19 cellular contexts compared by ENCODE assay signal in the genomic region with DNA sequence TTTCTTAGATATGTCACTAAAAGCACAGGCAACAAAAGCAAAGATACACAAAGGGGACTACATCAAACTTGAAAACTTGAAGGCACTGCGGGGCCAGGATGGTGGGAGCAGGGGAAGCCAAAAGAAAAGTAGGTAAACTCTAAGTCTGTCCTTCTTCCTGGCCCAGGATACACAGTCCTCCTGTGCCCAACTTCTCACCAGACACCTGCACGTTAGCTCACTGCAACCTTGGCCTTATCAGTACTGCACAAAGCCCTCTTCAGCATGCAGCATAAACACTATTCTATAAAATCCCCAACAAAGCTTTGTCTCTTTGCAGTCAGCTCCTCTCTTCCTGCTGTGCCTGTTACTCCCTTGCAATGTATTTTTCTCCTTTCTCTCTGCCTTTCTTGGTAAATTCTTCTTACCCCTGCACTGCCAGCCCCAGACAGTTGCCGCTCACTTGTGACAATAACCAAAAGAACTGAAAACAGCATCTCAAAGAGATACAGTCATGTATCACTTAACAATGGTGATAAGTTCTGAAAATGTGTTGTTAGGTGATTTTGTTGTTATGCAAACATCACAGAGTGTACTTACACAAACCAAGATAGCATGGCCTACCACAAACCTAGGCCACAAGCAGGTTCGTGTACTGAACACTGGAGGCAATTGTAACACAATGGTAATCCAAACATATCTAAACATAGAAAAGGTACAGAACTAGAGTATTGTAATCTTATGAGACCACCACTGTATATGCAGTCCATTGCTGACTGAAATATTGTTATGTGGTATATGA. TPM values are rescaled to one million over a fixed set of nuclear protein-coding genes. Genes with fewer than 3 reads are reported as not detected.
A peak's percentile ranks its signal among the peaks of the same experiment; 100 is the strongest.
DNase-seq lines count a peak whose midpoint lies in the region; ATAC-seq and TF ChIP-seq lines count a peak whose summit lies in the region.
"Had no signal": no experiment of that assay in that cellular context is flagged by ENCODE, and none has a peak within 500 bp of the region (broad histone marks: within the 10 kb centered on the region; RNA-seq: fewer than 3 reads in every experiment).

No MANE protein-coding gene starts in this region.

- CTCF ChIA-PET in IMR-90 (lab: Yijun Ruan, JAX), result no interaction called here

- dilution Hi-C loops in IMR-90 (cut with HindIII; ENCODE audit: low sequenced_read_pairs, unreplicated experiment), result no loop called here

- H3K4me3 ChIP-seq in IMR-90 (ENCODE audit: insufficient read depth, low read depth, low read length), result no peak overlapping the region
- H3K4me3 ChIP-seq in thoracic aorta, result peak overlapping the region; percentile 67
- H3K4me3 ChIP-seq: prostate gland, tibial nerve had no signal

- H3K36me3 ChIP-seq in IMR-90 (ENCODE audit: control insufficient read depth, insufficient read depth, low read length), result peaks cover 4% of the 10 kb centered on the region
- H3K36me3 ChIP-seq in thoracic aorta, result no peaks in the 10 kb centered on the region
- H3K36me3 ChIP-seq: prostate gland, tibial nerve had no signal

- H3K4me1 ChIP-seq in IMR-90 (ENCODE audit: control insufficient read depth, insufficient read depth, low read length) (no peaks in the 10 kb centered on the region; the same call in 1 of the 2 replicates), thoracic aorta (ENCODE audit: control insufficient read depth in 1 of 2, low read depth in 2 of 2) (peaks cover 9 to 90% of the 10 kb centered on the region in 2 donors)
- H3K4me1 ChIP-seq: prostate gland had no signal

- peaks cover 9% of the 10 kb centered on the region; the same call in 1 of the 2 replicates for H3K9me1 ChIP-seq in IMR-90 (ENCODE audit: insufficient read depth, low read length)

- no peak overlapping the region for H2BK120ac ChIP-seq in IMR-90 (ENCODE audit: low read depth, low read length)

- no peak overlapping the region for H2BK20ac ChIP-seq in IMR-90 (ENCODE audit: low read depth, low read length)

- H3K4ac ChIP-seq in IMR-90 (ENCODE audit: low read depth, low read length), result no peak overlapping the region

- H3K27ac ChIP-seq in IMR-90 (ENCODE audit: insufficient read depth, low read length) (no peak overlapping the region), cingulate gyrus (ENCODE audit: low read depth, low read length) (peak overlapping the region; percentile 26), thoracic aorta (peak overlapping the region; percentile 89 to 93)
- H3K27ac ChIP-seq: tibial nerve had no signal

- no peak for TF ChIP-seq RAD21 in IMR-90 (IDR thresholded peaks at IDR 0.05; ENCODE audit: low read length)

- no peak overlapping the region for H3K9ac ChIP-seq in IMR-90 (ENCODE audit: low read depth, low read length)

- no peak overlapping the region for H3K4me2 ChIP-seq in IMR-90 (ENCODE audit: low read depth, low read length)

- intact Hi-C loops in IMR-90 (cut with micrococcal nuclease), result no loop called here

- ATAC-seq in IMR-90 (ENCODE audit: low read depth) (no peak), thoracic aorta (ENCODE audit: insufficient number of reproducible peaks, low FRiP score, low read depth) (no peak), HG03108 (IDR thresholded peaks at IDR 0.05; ENCODE audit: unreplicated experiment) (no peak)

- H3K27me3 ChIP-seq in IMR-90 (ENCODE audit: control insufficient read depth, insufficient read depth, low read length) (no peaks in the 10 kb centered on the region), thoracic aorta (replicated peaks; ENCODE audit: insufficient read depth) (no peaks in the 10 kb centered on the region)
- H3K27me3 ChIP-seq: tibial nerve had no signal

- no peak overlapping the region; the same call in 1 of the 2 replicates for H2AK5ac ChIP-seq in IMR-90 (ENCODE audit: low read depth, low read length)

- H3K23ac ChIP-seq in IMR-90 (ENCODE audit: low read depth, low read length), result 0 out of 2 replicates have a peak overlapping the region, but pooled peaks have one; percentile 11

- no peak overlapping the region for H4K5ac ChIP-seq in IMR-90 (ENCODE audit: low read depth, low read length)

- no peak overlapping the region for H2AFZ ChIP-seq in IMR-90 (replicated peaks; ENCODE audit: low read length, poor library complexity)

- H3K18ac ChIP-seq in IMR-90 (ENCODE audit: low read depth, low read length), result no peak overlapping the region

- H3K79me1 ChIP-seq in IMR-90 (ENCODE audit: low read depth in 1 of 2, low read length in 2 of 2), result peaks cover 11 to 45% of the 10 kb centered on the region in 2 experiments

- H2AK9ac ChIP-seq in IMR-90 (replicated peaks; ENCODE audit: low read depth, low read length, poor library complexity), result no peak overlapping the region

- no peak overlapping the region for H4K91ac ChIP-seq in IMR-90 (ENCODE audit: insufficient read depth, low read depth, low read length)

- TF ChIP-seq CTCF in IMR-90 (conservative IDR thresholded peaks at IDR 0.05; ENCODE audit: low read depth, low read length), result no peak
- TF ChIP-seq CTCF in thoracic aorta (IDR thresholded peaks at IDR 0.05), result no peak

- H3K56ac ChIP-seq in IMR-90 (ENCODE audit: extremely low read depth, insufficient read depth, low read length), result no peak overlapping the region

- no TSS peak for BruUV-seq in IMR-90 (replicated peaks; lab: Mats Ljungman, UMichigan)

- WGBS in IMR-90 (ENCODE audit: extremely low coverage in 2 of 2, insufficient read length in 1 of 2), 2 experiments, result 83% methylated on average over 1 of the region's 4 CpGs; no CpG with 5 or more reads in 1 of the 2 experiments

- no peak overlapping the region for H4K8ac ChIP-seq in IMR-90 (ENCODE audit: low read depth in 2 of 2, low read length in 2 of 2)

- TF ChIP-seq POLR2A in IMR-90 (IDR thresholded peaks at IDR 0.05; ENCODE audit: low read depth, low read length), result no peak

- no peak for DNase-seq in IMR-90
- peak; percentile 33 for DNase-seq in islet precursor cell
- no peak for DNase-seq in thoracic aorta (ENCODE audit: low spot score)
- DNase-seq in stimulated activated naive CD4-positive, alpha-beta T cell treated with Interleukin-2 at 50 U/mL for 16 hours (lab: John Stamatoyannopoulos, UW), result no peak
- no peak for DNase-seq in HCEC 1CT
- DNase-seq: activated CD4-positive, alpha-beta T cell treated with anti-CD3 and anti-CD28 coated beads, Interleukin-2, amount 10 ng/mL, durations not matched to agents 7 days and 5 days; activated effector memory CD4-positive, alpha-beta T cell treated with anti-CD3 and anti-CD28 coated beads, Interleukin-2, amount 50 U/mL, for 16 hours; effector memory CD4-positive, alpha-beta T cell; head of caudate nucleus; mammary epithelial cell; naive B cell; NCI-H1105 treated with DMSO at 0.1 percent for 48 hours; NCI-H524 treated with DMSO at 0.1 percent for 48 hours; stimulated activated CD4-positive, alpha-beta T cell treated with anti-CD3 and anti-CD28 coated beads, Interleukin-12 subunit alpha, Interleukin-12 subunit beta, amount 100 ng/mL, for 4 hours had no signal

- H2BK5ac ChIP-seq in IMR-90 (ENCODE audit: low read depth, low read length, poor library complexity, severe bottlenecking), result no peak overlapping the region

- no peak overlapping the region for H2BK15ac ChIP-seq in IMR-90 (ENCODE audit: low read depth, low read length)

- peaks cover 30% of the 10 kb centered on the region for H4K20me1 ChIP-seq in IMR-90 (ENCODE audit: insufficient read depth, low read length)

- no peaks in the 10 kb centered on the region for H3K9me3 ChIP-seq in IMR-90 (ENCODE audit: control insufficient read depth, insufficient read depth, low read length)
- no peaks in the 10 kb centered on the region for H3K9me3 ChIP-seq in thoracic aorta
- H3K9me3 ChIP-seq: prostate gland, tibial nerve had no signal

- POLR2A ChIA-PET in IMR-90 (lab: Charles Lee; ENCODE audit: unreplicated experiment), result no interaction called here

- in situ Hi-C loops in IMR-90 (cut with MboI; ENCODE audit: low sequenced_read_pairs), result loop anchor here (25.0 kb wide), 1 partner anchor 222 kb away; no protein-coding TSS in a partner anchor

- no peak overlapping the region for H3K14ac ChIP-seq in IMR-90 (replicated peaks; ENCODE audit: low read depth, low read length)

TF ChIP-seq in IMR-90, 13 proteins besides CTCF, POLR2A, EP300 and RAD21:
- TF ChIP-seq RCOR1 (IDR thresholded peaks at IDR 0.05; ENCODE audit: insufficient replicate concordance, low read length), result no peak
- TF ChIP-seq MXI1 (IDR thresholded peaks at IDR 0.05; ENCODE audit: borderline replicate concordance, low read depth, low read length), result no peak
- TF ChIP-seq RFX5 (IDR thresholded peaks at IDR 0.05; ENCODE audit: low read depth, low read length), result no peak
- no peak for TF ChIP-seq CEBPB (IDR thresholded peaks at IDR 0.05; ENCODE audit: low read depth, low read length)
- TF ChIP-seq, protein P1, sequence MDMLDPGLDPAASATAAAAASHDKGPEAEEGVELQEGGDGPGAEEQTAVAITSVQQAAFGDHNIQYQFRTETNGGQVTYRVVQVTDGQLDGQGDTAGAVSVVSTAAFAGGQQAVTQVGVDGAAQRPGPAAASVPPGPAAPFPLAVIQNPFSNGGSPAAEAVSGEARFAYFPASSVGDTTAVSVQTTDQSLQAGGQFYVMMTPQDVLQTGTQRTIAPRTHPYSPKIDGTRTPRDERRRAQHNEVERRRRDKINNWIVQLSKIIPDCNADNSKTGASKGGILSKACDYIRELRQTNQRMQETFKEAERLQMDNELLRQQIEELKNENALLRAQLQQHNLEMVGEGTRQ (IDR thresholded peaks at IDR 0.05; ENCODE audit: low read depth, low read length), result no peak
- TF ChIP-seq NFE2L2 (IDR thresholded peaks at IDR 0.05; ENCODE audit: low read depth, low read length), result no peak
- no peak for TF ChIP-seq SMC3 (IDR thresholded peaks at IDR 0.05; ENCODE audit: low read depth, low read length)
- TF ChIP-seq MAZ (IDR thresholded peaks at IDR 0.05; ENCODE audit: borderline replicate concordance, low read depth, low read length), result no peak
- TF ChIP-seq MAFK (IDR thresholded peaks at IDR 0.05; ENCODE audit: low read depth, low read length), result no peak
- TF ChIP-seq FOS (IDR thresholded peaks at IDR 0.05; ENCODE audit: low read depth, low read length), result no peak

RNA-seq across cellular contexts. Expression of gene NINL, which starts 51.2 kb away (rescaled TPM):
- total RNA-seq in IMR-90 (2012; rRNA removed), result 3.0 and 3.6 TPM in 2 replicates
- 10.4 and 11.2 TPM in 2 replicates for polyA plus RNA-seq in IMR-90 (2012; rRNA removed)
- 4.6 and 6.5 TPM in 2 replicates for polyA plus RNA-seq in IMR-90 (2012; cell fraction: cytosol; rRNA removed)
- polyA plus RNA-seq in IMR-90 (2012; cell fraction: nucleus; rRNA removed; ENCODE audit: low replicate concordance), result 41.6 and 58.2 TPM in 2 replicates
- 10 to 100 TPM; 20.3 to 35.6 TPM for total RNA-seq in thoracic aorta
- total RNA-seq: HT-29 had no signal
